In genomic region chr11:59614277-59615131, GRCh38 we compare ENCODE assay signal across 8 cellular contexts. TPM values are rescaled to one million over a fixed set of nuclear protein-coding genes. Genes with fewer than 3 reads are reported as not detected.
DNase-seq lines count a peak whose midpoint lies in the region; FAIRE-seq and TF ChIP-seq lines count a peak whose summit lies in the region.

No MANE protein-coding gene starts in this region.

- H3K9ac ChIP-seq in HUES48 (ENCODE audit: low read depth, low read length), result peak overlapping the region; percentile 73; the same call in 1 of the 2 replicates
- peak overlapping the region; percentile 80 for H3K9ac ChIP-seq in mammary epithelial cell (ENCODE audit: insufficient read depth, low read length)
- H3K9ac ChIP-seq in mucosa of rectum (ENCODE audit: low read depth in 1 of 2, low read length in 2 of 2), result peak overlapping the region; percentile 88 to 89

- CTCF ChIA-PET in mammary epithelial cell (lab: Charles Lee; ENCODE audit: low non-redundant PET), result no interaction called here

- intact Hi-C loops in mammary epithelial cell (cut with micrococcal nuclease), result loop anchor here (1.0 to 5.0 kb wide), 4 partner anchors 47 to 143 kb away; partner anchors contain the start of genes PATL1 and STX3

- in situ Hi-C loops in mammary epithelial cell (cut with MboI; ENCODE audit: low sequenced_read_pairs in 2 of 2), result no loop called here
- in situ Hi-C loops in ACHN (cut with HindIII; ENCODE audit: low pct_ligation_motif_present, low pct_unique_long_range_greater_than_20kb, low sequenced_read_pairs), result no loop called here

- H3K4me3 ChIP-seq in AG09309 (ENCODE audit: control insufficient read depth, low read depth, low read length) (peak overlapping the region; percentile 82), HUES48 (ENCODE audit: low read depth, low read length) (peak overlapping the region; percentile 73), mammary epithelial cell (replicated peaks in 1 of 3; ENCODE audit: insufficient read depth in 1 of 3, low read depth in 2 of 3, low read length in 3 of 3) (peak overlapping the region; percentile 68 to 85 (median 79)), mucosa of rectum (ENCODE audit: low read length in 2 of 2) (peak overlapping the region; percentile 87 to 90)

- BruUV-seq in mammary epithelial cell (replicated peaks; lab: Mats Ljungman, UMichigan), result no TSS peak

- WGBS in mammary epithelial cell (ENCODE audit: low coverage, missing lambda C conversion rate), result 11% methylated on average over 13 of the region's 14 CpGs

- H3K27me3 ChIP-seq in HUES48 (ENCODE audit: control insufficient read depth, insufficient read depth, low read length), result no peaks in the 10 kb centered on the region
- no peaks in the 10 kb centered on the region for H3K27me3 ChIP-seq in mammary epithelial cell (ENCODE audit: insufficient read depth, low read length)
- no peaks in the 10 kb centered on the region for H3K27me3 ChIP-seq in mucosa of rectum (ENCODE audit: control insufficient read depth in 2 of 2, insufficient read depth in 2 of 2, low read length in 2 of 2)

- DNase-seq in AG09309 (ENCODE audit: low read depth), result no peak
- DNase-seq in mammary epithelial cell, result no peak
- no peak for DNase-seq in ACHN
- no peak for DNase-seq in AG08396 (ENCODE audit: low spot score)
- no peak for DNase-seq in HCEC 1CT
- DNase-seq in GM12892 (ENCODE audit: insufficient read length), result no peak

- peak overlapping the region; percentile 8 for H3K27ac ChIP-seq in HUES48 (ENCODE audit: low read depth, low read length)
- H3K27ac ChIP-seq in mammary epithelial cell (ENCODE audit: insufficient read depth, low read depth, low read length), result peak overlapping the region; percentile 65
- H3K27ac ChIP-seq in mucosa of rectum (ENCODE audit: low read depth in 2 of 2, low read length in 2 of 2), result peak overlapping the region; percentile 89 to 96

- peak overlapping the region; percentile 83 for H3K4me2 ChIP-seq in mammary epithelial cell (ENCODE audit: insufficient read depth, low read depth, low read length)

- H3K79me2 ChIP-seq in mammary epithelial cell (ENCODE audit: insufficient read depth, low read length), result peaks cover 57% of the 10 kb centered on the region

- H3K36me3 ChIP-seq in HUES48 (ENCODE audit: control insufficient read depth, insufficient read depth, low read length), result peaks cover 17% of the 10 kb centered on the region
- H3K36me3 ChIP-seq in mammary epithelial cell (ENCODE audit: insufficient read depth, low read length), result peaks cover 12% of the 10 kb centered on the region
- peaks cover 8 to 9% of the 10 kb centered on the region in 2 donors for H3K36me3 ChIP-seq in mucosa of rectum (ENCODE audit: control insufficient read depth in 2 of 2, insufficient read depth in 2 of 2, low read length in 2 of 2)

- H3K4me1 ChIP-seq in HUES48 (ENCODE audit: control insufficient read depth, insufficient read depth, low read length), result peaks cover 8% of the 10 kb centered on the region
- peaks cover 17% of the 10 kb centered on the region for H3K4me1 ChIP-seq in mammary epithelial cell (ENCODE audit: insufficient read depth, low read length)
- H3K4me1 ChIP-seq in mucosa of rectum (ENCODE audit: control insufficient read depth in 2 of 2, insufficient read depth in 2 of 2, low read length in 2 of 2), result peaks cover 27 to 38% of the 10 kb centered on the region in 2 donors

- no peaks in the 10 kb centered on the region for H3K9me3 ChIP-seq in HUES48 (ENCODE audit: control insufficient read depth, insufficient read depth, low read length)
- H3K9me3 ChIP-seq in mammary epithelial cell (replicated peaks; ENCODE audit: insufficient read depth, low read length), result no peaks in the 10 kb centered on the region
- no peaks in the 10 kb centered on the region for H3K9me3 ChIP-seq in mucosa of rectum (ENCODE audit: control insufficient read depth in 2 of 2, low read length in 2 of 2)

- no peak for TF ChIP-seq POLR2A in GM12892 (IDR thresholded peaks at IDR 0.05; ENCODE audit: low read depth, low read length)

- peak overlapping the region; percentile 89 for H2AFZ ChIP-seq in mammary epithelial cell (ENCODE audit: low read depth, low read length)

- TF ChIP-seq CTCF in AG09309 (IDR thresholded peaks at IDR 0.05; ENCODE audit: control insufficient read depth, insufficient read depth, low read depth, low read length, missing control alignments), result no peak
- TF ChIP-seq CTCF in mammary epithelial cell (conservative IDR thresholded peaks at IDR 0.05 in 1 of 2, IDR thresholded peaks at IDR 0.05 in 1 of 2; ENCODE audit: extremely low read depth in 1 of 2, insufficient read depth in 1 of 2, low read depth in 1 of 2, low read length in 2 of 2), result no peak

- no peaks in the 10 kb centered on the region for H4K20me1 ChIP-seq in mammary epithelial cell (ENCODE audit: insufficient read depth, low read length)

- dilution Hi-C loops in mammary epithelial cell (cut with HindIII; ENCODE audit: low sequenced_read_pairs), result loop anchor here (10.0 kb wide), 1 partner anchor 60 kb away; no protein-coding TSS in a partner anchor

- no peak for FAIRE-seq in GM12892 (lab: Jason Lieb, UNC)

RNA-seq across cellular contexts. Expression of gene OSBP, which starts 1.1 kb away (rescaled TPM):
- total RNA-seq in mammary epithelial cell, result 10 to 100 TPM; 34.0 to 52.0 TPM
- polyA plus RNA-seq in mammary epithelial cell, result 19.2 TPM
- 117 TPM for polyA minus RNA-seq in mammary epithelial cell
- 18.8 TPM for polyA plus RNA-seq in GM12892 (2012; ENCODE audit: missing spikeins)

RNA-seq across cellular contexts. Expression of gene PATL1, which starts 54.3 kb away (rescaled TPM):
- total RNA-seq in mammary epithelial cell, result 10 to 100 TPM; 11.2 to 42.8 TPM
- polyA plus RNA-seq in mammary epithelial cell, result 38.4 TPM
- 28.0 TPM for polyA minus RNA-seq in mammary epithelial cell
- 31.9 TPM for polyA plus RNA-seq in GM12892 (2012; ENCODE audit: missing spikeins)

Comparison
In these comparisons a context has a peak if more than half of its experiments do, and no peak if none do; other contexts are left out.
1. H3K27ac ChIP-seq: peak in every context shown above with its lines; median percentile 92 in mucosa of rectum; 65 in mammary epithelial cell; 8 in HUES48.